In genomic region chr2:202429164-202429980, GRCh38 we compare ENCODE assay signal across 15 cellular contexts. TPM values are rescaled to one million over a fixed set of nuclear protein-coding genes. Genes with fewer than 3 reads are reported as not detected.
A peak's percentile ranks its signal among the peaks of the same experiment; 100 is the strongest.
DNase-seq lines count a peak whose midpoint lies in the region; ATAC-seq and TF ChIP-seq lines count a peak whose summit lies in the region.
"Had no signal": no experiment of that assay in that cellular context is flagged by ENCODE, and none has a peak within 500 bp of the region (broad histone marks: within the 10 kb centered on the region; RNA-seq: fewer than 3 reads in every experiment).

No MANE protein-coding gene starts in this region.

- H3K4me3 Mint-ChIP-seq in naive thymus-derived CD8-positive, alpha-beta T cell, result no peak overlapping the region
- H3K4me3 Mint-ChIP-seq: activated naive CD4-positive, alpha-beta T cell treated with anti-CD3 and anti-CD28 coated beads, Interleukin-2, amount 10 ng/mL, durations not matched to agents 7 days and 5 days; endodermal cell had no signal

- no peaks in the 10 kb centered on the region for H3K36me3 ChIP-seq in BJ (ENCODE audit: control insufficient read depth, insufficient read depth, low read length)
- no peaks in the 10 kb centered on the region for H3K36me3 ChIP-seq in ascending aorta

- H3K27ac Mint-ChIP-seq in naive thymus-derived CD8-positive, alpha-beta T cell, result no peak overlapping the region
- H3K27ac Mint-ChIP-seq: activated naive CD4-positive, alpha-beta T cell treated with anti-CD3 and anti-CD28 coated beads, Interleukin-2, amount 10 ng/mL, durations not matched to agents 7 days and 5 days; endodermal cell had no signal

- H3K27me3 Mint-ChIP-seq in naive thymus-derived CD8-positive, alpha-beta T cell, result no peaks in the 10 kb centered on the region
- H3K27me3 Mint-ChIP-seq: activated naive CD4-positive, alpha-beta T cell treated with anti-CD3 and anti-CD28 coated beads, Interleukin-2, amount 10 ng/mL, durations not matched to agents 7 days and 5 days had no signal

- DNase-seq in BJ (ENCODE audit: low read depth), result peak; percentile 38
- no peak for DNase-seq in ascending aorta (ENCODE audit: low spot score in 2 of 2)
- DNase-seq in left cardiac atrium, result no peak
- peak; percentile 83 for DNase-seq in pulmonary artery endothelial cell (ENCODE audit: low read depth, low spot score)
- no peak for DNase-seq in COR-L47 (lab: John Stamatoyannopoulos, UW)
- DNase-seq in SHP77 (lab: John Stamatoyannopoulos, UW), result no peak
- no peak for DNase-seq in naive thymus-derived CD8-positive, alpha-beta T cell
- no peak for DNase-seq in stimulated activated CD4-positive, alpha-beta T cell treated with anti-CD3 and anti-CD28 coated beads, Interleukin-2, amount 100 ng/mL, for 48 hours
- DNase-seq: activated CD4-positive, alpha-beta T cell treated with anti-CD3 and anti-CD28 coated beads, Interleukin-2, amount 50 U/mL, for 48 hours; activated naive CD4-positive, alpha-beta T cell treated with anti-CD3 and anti-CD28 coated beads, Interleukin-2, amount 10 ng/mL, durations not matched to agents 7 days and 5 days; endodermal cell; GF-D8; NCI-H1092; NCI-H748 treated with DMSO at 0.1 percent for 48 hours had no signal

- peaks cover 0 to 21% (median 6%) of the 10 kb centered on the region in 9 donors for H3K9me3 Mint-ChIP-seq in naive thymus-derived CD8-positive, alpha-beta T cell
- H3K9me3 Mint-ChIP-seq: endodermal cell had no signal

- intact Hi-C loops in ascending aorta (cut with DNase I) (loop anchor here (2.0 to 5.0 kb wide), 2 partner anchors 53 to 203 kb away; partner anchors contain the start of genes BMPR2 and FAM117B), left cardiac atrium (cut with DNase I) (no loop called here)

- H3K36me3 Mint-ChIP-seq in naive thymus-derived CD8-positive, alpha-beta T cell, result peaks cover 17 to 25% (median 21%) of the 10 kb centered on the region in 3 donors

- POLR2A ChIA-PET in BJ (lab: Charles Lee), result interaction anchor here (0.6 to 0.7 kb wide), 2 partner anchors 16 to 394 kb away, joined by 3 to 7 read pairs; no protein-coding TSS in a partner anchor
- POLR2A ChIA-PET in naive thymus-derived CD8-positive, alpha-beta T cell (lab: Charles Lee), result no interaction called here

- no peaks in the 10 kb centered on the region for H3K27me3 ChIP-seq in BJ (ENCODE audit: control insufficient read depth, insufficient read depth, low read length)
- no peaks in the 10 kb centered on the region for H3K27me3 ChIP-seq in ascending aorta
- H3K27me3 ChIP-seq: BLaER1 treated with 17β-estradiol and CSF1 and Interleukin-3, amounts not matched to agents 10 nM and 100 nM had no signal

- H3K4me1 ChIP-seq in ascending aorta, result peaks cover 3 to 47% of the 10 kb centered on the region in 2 donors

- CTCF ChIA-PET in BJ (lab: Yijun Ruan, JAX), result no interaction called here

- peak overlapping the region; percentile 92 to 94 for H3K27ac ChIP-seq in ascending aorta
- H3K27ac ChIP-seq: BLaER1 treated with 17β-estradiol and CSF1 and Interleukin-3, amounts not matched to agents 10 nM and 100 nM had no signal

- peaks cover 8 to 19% (median 9%) of the 10 kb centered on the region in 4 donors for H3K4me1 Mint-ChIP-seq in naive thymus-derived CD8-positive, alpha-beta T cell
- H3K4me1 Mint-ChIP-seq: activated naive CD4-positive, alpha-beta T cell treated with anti-CD3 and anti-CD28 coated beads, Interleukin-2, amount 10 ng/mL, durations not matched to agents 7 days and 5 days had no signal

- H3K4me3 ChIP-seq in BJ (ENCODE audit: low read depth, low read length) (no peak overlapping the region), ascending aorta (peak overlapping the region in 1 of 2 donors; percentile 1)
- H3K4me3 ChIP-seq: BLaER1 treated with 17β-estradiol and CSF1 and Interleukin-3, amounts not matched to agents 10 nM and 100 nM had no signal

- no peak for TF ChIP-seq CTCF in BJ (IDR thresholded peaks at IDR 0.05; ENCODE audit: insufficient read depth, low read depth, low read length)
- no peak for TF ChIP-seq CTCF in ascending aorta (IDR thresholded peaks at IDR 0.05)

- ATAC-seq in left cardiac atrium, result peak; percentile 63 to 72
- ATAC-seq in naive thymus-derived CD8-positive, alpha-beta T cell, result no peak

- no peaks in the 10 kb centered on the region for H3K9me3 ChIP-seq in ascending aorta

RNA-seq across cellular contexts. Expression of gene BMPR2, which starts 53.2 kb away (rescaled TPM):
- 30.9 and 54.3 TPM in 2 replicates for polyA plus RNA-seq in BJ (2011; rRNA removed)
- polyA minus RNA-seq in BJ (2011; rRNA and poly(A)+ RNA removed), result 74.9 and 87.0 TPM in 2 replicates
- total RNA-seq in ascending aorta, result 47.8 TPM
- 10 to 100 TPM; 46.7 to 65.8 TPM for total RNA-seq in left cardiac atrium
- 34.3 and 41.7 TPM in 2 replicates for total RNA-seq in pulmonary artery endothelial cell
- total RNA-seq in naive thymus-derived CD8-positive, alpha-beta T cell, result 10 to 100 TPM; 31.2 to 35.4 TPM
- polyA plus RNA-seq in naive thymus-derived CD8-positive, alpha-beta T cell, result 1 to 10 TPM; 3.0 to 4.6 (median 3.9) TPM

Comparison
In these comparisons a context has a peak if more than half of its experiments do, and no peak if none do; other contexts are left out.
1. DNase-seq: peak in BJ (single experiment) and pulmonary artery endothelial cell (single experiment); none in ascending aorta (0 of 2), left cardiac atrium (single experiment), COR-L47 (single experiment), SHP77 (0 of 2), naive thymus-derived CD8-positive, alpha-beta T cell (0 of 10) and stimulated activated CD4-positive, alpha-beta T cell treated with anti-CD3 and anti-CD28 coated beads, Interleukin-2, amount 100 ng/mL, for 48 hours (0 of 2).
2. ATAC-seq: peak in left cardiac atrium (2 of 2); none in naive thymus-derived CD8-positive, alpha-beta T cell (0 of 2).